24 cellular contexts compared by ENCODE assay signal in genomic region chr12:42550815-42551214, GRCh38.
"Had no signal": no experiment of that assay in that cellular context is flagged by ENCODE, and none has a peak within 500 bp of the region (broad histone marks: within the 10 kb centered on the region; RNA-seq: fewer than 3 reads in every experiment).

No MANE protein-coding gene starts in this region.

- H3K27me3 ChIP-seq: gastrocnemius medialis, pancreas, thyroid gland, vagina had no signal

- DNase-seq: dermis blood vessel endothelial cell; effector memory CD4-positive, alpha-beta T cell; erythroblast; gastrocnemius medialis; head of caudate nucleus; mucosa of descending colon; naive B cell; occipital lobe; pancreas; stimulated activated CD4-positive, alpha-beta T cell treated with anti-CD3 and anti-CD28 coated beads, Interleukin-12 subunit alpha, Interleukin-12 subunit beta, amount 100 ng/mL, for 4 hours; stimulated activated CD4-positive, alpha-beta T cell treated with anti-CD3 and anti-CD28 coated beads, Interleukin-1b, Interleukin-23, amount 100 ng/mL, for 48 hours; stimulated activated CD4-positive, alpha-beta T cell treated with anti-CD3 and anti-CD28 coated beads, Interleukin-4, amount 100 ng/mL, for 1 hour; stimulated activated CD8-positive, alpha-beta memory T cell treated with anti-CD3 and anti-CD28 coated beads, Interleukin-4, amount 100 ng/mL, for 48 hours; stimulated activated naive CD4-positive, alpha-beta T cell; stimulated activated naive CD8-positive, alpha-beta T cell treated with anti-CD3 and anti-CD28 coated beads, Interleukin-15, amount 100 ng/mL, for 72 hours; thyroid gland; trophoblast cell had no signal

- H3K4me3 ChIP-seq: coronary artery, gastrocnemius medialis, lung, mucosa of descending colon, pancreas, smooth muscle cell, thyroid gland, vagina had no signal

- H3K4me3 Mint-ChIP-seq: memory B cell; naive B cell; stimulated activated naive CD8-positive, alpha-beta T cell treated with anti-CD3 and anti-CD28 coated beads, Interleukin-15, amount 100 ng/mL, for 72 hours had no signal

- H3K4me1 ChIP-seq: gastrocnemius medialis, pancreas, thyroid gland, vagina had no signal

- H3K4me1 Mint-ChIP-seq: memory B cell; stimulated activated naive CD8-positive, alpha-beta T cell treated with anti-CD3 and anti-CD28 coated beads, Interleukin-15, amount 100 ng/mL, for 72 hours had no signal

- H3K36me3 ChIP-seq: gastrocnemius medialis, pancreas, thyroid gland, vagina had no signal

- FAIRE-seq: keratinocyte, pancreas had no signal

- H3K27ac ChIP-seq: coronary artery, gastrocnemius medialis, pancreas, thyroid gland, vagina had no signal

- H3K36me3 Mint-ChIP-seq: memory B cell, naive B cell had no signal

- H3K9me3 Mint-ChIP-seq: memory B cell; stimulated activated naive CD8-positive, alpha-beta T cell treated with anti-CD3 and anti-CD28 coated beads, Interleukin-15, amount 100 ng/mL, for 72 hours had no signal

- ATAC-seq: gastrocnemius medialis; mucosa of descending colon; pancreas; sciatic nerve; stimulated activated naive CD8-positive, alpha-beta T cell treated with anti-CD3 and anti-CD28 coated beads, Interleukin-15, amount 100 ng/mL, for 72 hours had no signal

- H3K9me3 ChIP-seq: gastrocnemius medialis, mucosa of descending colon, pancreas, thyroid gland, vagina had no signal

- H3K4me2 ChIP-seq: smooth muscle cell had no signal

- H3K27ac Mint-ChIP-seq: memory B cell; stimulated activated naive CD8-positive, alpha-beta T cell treated with anti-CD3 and anti-CD28 coated beads, Interleukin-15, amount 100 ng/mL, for 72 hours had no signal
